In the genomic region with DNA sequence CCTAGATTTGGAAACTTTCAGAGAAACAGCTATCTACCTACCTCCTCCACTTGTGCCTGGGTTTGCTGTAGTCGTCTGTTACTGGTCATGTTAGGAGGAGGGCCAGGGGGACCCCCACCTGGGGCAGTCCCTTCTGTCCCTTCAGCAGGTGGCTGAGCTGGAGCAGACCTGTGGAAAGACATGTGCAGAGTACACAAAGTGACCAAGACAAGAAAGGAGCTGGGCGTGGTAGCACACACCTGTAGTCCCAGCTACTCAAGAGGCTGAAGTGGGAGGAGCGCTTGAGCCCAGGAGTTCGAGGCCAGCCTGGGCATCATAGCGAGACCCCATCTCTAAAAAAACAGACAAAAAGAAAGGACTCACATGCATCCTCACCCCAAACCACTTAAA, we compare ENCODE assay signal across 17 cellular contexts. TPM values are rescaled to one million over a fixed set of nuclear protein-coding genes. Genes with fewer than 3 reads are reported as not detected.
DNase-seq lines count a peak whose midpoint lies in the region; ATAC-seq and TF ChIP-seq lines count a peak whose summit lies in the region.
"Had no signal": no experiment of that assay in that cellular context is flagged by ENCODE, and none has a peak within 500 bp of the region (broad histone marks: within the 10 kb centered on the region; RNA-seq: fewer than 3 reads in every experiment).

No MANE protein-coding gene starts in this region.

- TF ChIP-seq CTCF in A673 (conservative IDR thresholded peaks at IDR 0.05; ENCODE audit: low read depth, low read length): no peak

- peak overlapping the region; percentile 83 for H3K27ac Mint-ChIP-seq in activated naive CD4-positive, alpha-beta T cell treated with anti-CD3 and anti-CD28 coated beads for 36 hours
- peak overlapping the region; percentile 89 to 96 for H3K27ac Mint-ChIP-seq in T-cell
- H3K27ac Mint-ChIP-seq in stimulated activated naive CD8-positive, alpha-beta T cell treated with anti-CD3 and anti-CD28 coated beads, Interleukin-15, amount 100 ng/mL, for 72 hours: peak overlapping the region in 1 of 2 donors; percentile 94
- H3K27ac Mint-ChIP-seq: mesothelial cell of epicardium, neural progenitor cell had no signal

- H3K4me1 ChIP-seq in effector memory CD4-positive, alpha-beta T cell (ENCODE audit: control insufficient read depth, insufficient read depth, low read length, poor library complexity, severe bottlenecking): peaks cover 57% of the 10 kb centered on the region
- peaks cover 11% of the 10 kb centered on the region for H3K4me1 ChIP-seq in A673 (ENCODE audit: insufficient read depth, low read length, poor library complexity, severe bottlenecking)
- H3K4me1 ChIP-seq: Caco-2 had no signal

- H3K4me3 ChIP-seq in effector memory CD4-positive, alpha-beta T cell (ENCODE audit: insufficient read depth, low read depth, low read length, poor library complexity, severe bottlenecking): no peak overlapping the region
- H3K4me3 ChIP-seq in A673 (ENCODE audit: low read depth, low read length, poor library complexity, severe bottlenecking): no peak overlapping the region
- H3K4me3 ChIP-seq: neural progenitor cell, psoas muscle had no signal

- no TSS peak for BruUV-seq in A673 (replicated peaks; lab: Mats Ljungman, UMichigan)

- POLR2A ChIA-PET in T-cell (lab: Charles Lee) (interaction anchor here in 1 of 2 donors (1.4 to 2.0 kb wide), 2 partner anchors 21 to 42 kb away, joined by 3 to 4 read pairs; partner anchors contain the start of gene CD27), A673 (lab: Charles Lee; ENCODE audit: low non-redundant PET) (no interaction called here)

- intact Hi-C loops in activated naive CD4-positive, alpha-beta T cell treated with anti-CD3 and anti-CD28 coated beads for 36 hours (cut with micrococcal nuclease): no loop called here
- intact Hi-C loops in A673 (cut with micrococcal nuclease; ENCODE audit: unreplicated experiment): no loop called here

- H3K27me3 Mint-ChIP-seq in activated naive CD4-positive, alpha-beta T cell treated with anti-CD3 and anti-CD28 coated beads for 36 hours (ENCODE audit: low read depth): no peaks in the 10 kb centered on the region
- no peaks in the 10 kb centered on the region for H3K27me3 Mint-ChIP-seq in T-cell
- H3K27me3 Mint-ChIP-seq in stimulated activated naive CD8-positive, alpha-beta T cell treated with anti-CD3 and anti-CD28 coated beads, Interleukin-15, amount 100 ng/mL, for 72 hours: no peaks in the 10 kb centered on the region

- H3K9me3 ChIP-seq in effector memory CD4-positive, alpha-beta T cell (ENCODE audit: control insufficient read depth, low read length): no peaks in the 10 kb centered on the region
- no peaks in the 10 kb centered on the region for H3K9me3 ChIP-seq in A673 (ENCODE audit: low read depth, low read length, poor library complexity, severe bottlenecking)
- H3K9me3 ChIP-seq: Caco-2, psoas muscle had no signal

- peak; percentile 5 for DNase-seq in activated naive CD4-positive, alpha-beta T cell treated with anti-CD3 and anti-CD28 coated beads for 36 hours
- DNase-seq in activated naive CD4-positive, alpha-beta T cell treated with anti-CD3 and anti-CD28 coated beads, Interleukin-2, amount 50 U/mL, for 16 hours: no peak
- DNase-seq in T-cell (no peak), A673 (ENCODE audit: low spot score) (no peak), GM03348 (ENCODE audit: low spot score) (no peak)
- no peak for DNase-seq in effector memory CD4-positive, alpha-beta T cell
- DNase-seq in stimulated activated naive CD8-positive, alpha-beta T cell treated with anti-CD3 and anti-CD28 coated beads, Interleukin-15, amount 100 ng/mL, for 72 hours: no peak
- DNase-seq: activated CD4-positive, CD25-positive, alpha-beta regulatory T cell treated with anti-CD3 and anti-CD28 coated beads, Interleukin-2, amount 50 U/mL, for 72 hours; cerebellar nuclear complex; left cardiac atrium; psoas muscle; SIG-M5 had no signal

- H3K27ac ChIP-seq in effector memory CD4-positive, alpha-beta T cell (ENCODE audit: insufficient read depth, low read length, poor library complexity, severe bottlenecking): peak overlapping the region; percentile 50
- H3K27ac ChIP-seq in A673 (ENCODE audit: low read depth, low read length, poor library complexity, severe bottlenecking): no peak overlapping the region
- H3K27ac ChIP-seq: neural progenitor cell had no signal

- no peaks in the 10 kb centered on the region for H3K9me3 Mint-ChIP-seq in activated naive CD4-positive, alpha-beta T cell treated with anti-CD3 and anti-CD28 coated beads for 36 hours
- no peaks in the 10 kb centered on the region for H3K9me3 Mint-ChIP-seq in T-cell
- H3K9me3 Mint-ChIP-seq in stimulated activated naive CD8-positive, alpha-beta T cell treated with anti-CD3 and anti-CD28 coated beads, Interleukin-15, amount 100 ng/mL, for 72 hours: peaks cover 0 to 4% of the 10 kb centered on the region in 2 donors
- H3K9me3 Mint-ChIP-seq: mesothelial cell of epicardium, neural progenitor cell had no signal

- peaks cover 84% of the 10 kb centered on the region for H3K4me1 Mint-ChIP-seq in activated naive CD4-positive, alpha-beta T cell treated with anti-CD3 and anti-CD28 coated beads for 36 hours (ENCODE audit: low read depth)
- H3K4me1 Mint-ChIP-seq in T-cell: peaks cover 87 to 90% (median 88%) of the 10 kb centered on the region in 3 donors
- H3K4me1 Mint-ChIP-seq in stimulated activated naive CD8-positive, alpha-beta T cell treated with anti-CD3 and anti-CD28 coated beads, Interleukin-15, amount 100 ng/mL, for 72 hours: peaks cover 88% of the 10 kb centered on the region

- CTCF ChIA-PET in activated naive CD4-positive, alpha-beta T cell treated with anti-CD3 and anti-CD28 coated beads for 36 hours (lab: Charles Lee): interaction anchor here (0.6 to 7.9 kb wide), 21 partner anchors 9 to 190 kb away, joined by 3 to 223 read pairs (median 5); partner anchors contain the start of genes CD27, TAPBPL and TNFRSF1A
- CTCF ChIA-PET in T-cell (lab: Charles Lee) (interaction anchor here (0.7 to 2.2 kb wide), 23 partner anchors 14 to 143 kb away, joined by 3 to 45 read pairs (median 8); partner anchors contain the start of genes CD27 (in 2 of the 2) and TAPBPL (in 1 of the 2)), A673 (lab: Charles Lee) (interaction anchor here (1.2 to 1.8 kb wide), 3 partner anchors 15 to 42 kb away, joined by 3 to 15 read pairs (median 6); partner anchors contain the start of genes MRPL51 and TAPBPL)

- ATAC-seq in T-cell (replicated peaks in 1 of 4): no peak
- ATAC-seq in stimulated activated naive CD8-positive, alpha-beta T cell treated with anti-CD3 and anti-CD28 coated beads, Interleukin-15, amount 100 ng/mL, for 72 hours: no peak
- no peak for ATAC-seq in HG02870 (IDR thresholded peaks at IDR 0.05; ENCODE audit: unreplicated experiment)

- no peaks in the 10 kb centered on the region for H3K27me3 ChIP-seq in effector memory CD4-positive, alpha-beta T cell (replicated peaks; ENCODE audit: control insufficient read depth, insufficient read depth, low read length, poor library complexity, severe bottlenecking)
- no peaks in the 10 kb centered on the region for H3K27me3 ChIP-seq in A673 (replicated peaks; ENCODE audit: insufficient read depth, low read depth, low read length, poor library complexity)
- H3K27me3 ChIP-seq: neural progenitor cell had no signal

- peaks cover 77% of the 10 kb centered on the region for H3K36me3 Mint-ChIP-seq in activated naive CD4-positive, alpha-beta T cell treated with anti-CD3 and anti-CD28 coated beads for 36 hours (ENCODE audit: low read depth)
- peaks cover 55% of the 10 kb centered on the region for H3K36me3 Mint-ChIP-seq in T-cell

- H3K4me3 Mint-ChIP-seq in activated naive CD4-positive, alpha-beta T cell treated with anti-CD3 and anti-CD28 coated beads for 36 hours: no peak overlapping the region
- peak overlapping the region in 1 of 3 donors; percentile 52 for H3K4me3 Mint-ChIP-seq in T-cell
- H3K4me3 Mint-ChIP-seq in stimulated activated naive CD8-positive, alpha-beta T cell treated with anti-CD3 and anti-CD28 coated beads, Interleukin-15, amount 100 ng/mL, for 72 hours: peak overlapping the region; percentile 51 to 60
- H3K4me3 Mint-ChIP-seq: mesothelial cell of epicardium, neural progenitor cell had no signal

- H3K36me3 ChIP-seq in effector memory CD4-positive, alpha-beta T cell (ENCODE audit: control insufficient read depth, insufficient read depth, low read length): peaks cover 20% of the 10 kb centered on the region
- H3K36me3 ChIP-seq in A673 (ENCODE audit: insufficient read depth, low read length, poor library complexity, severe bottlenecking): peaks cover 38% of the 10 kb centered on the region
- H3K36me3 ChIP-seq: neural progenitor cell had no signal

RNA-seq across cellular contexts. Expression of gene VAMP1, which starts 4.3 kb away (rescaled TPM):
- total RNA-seq in activated naive CD4-positive, alpha-beta T cell treated with anti-CD3 and anti-CD28 coated beads for 36 hours: 10 to 100 TPM; 31.9 to 33.5 TPM
- 10 to 100 TPM; 64.6 to 92.2 (median 75.8) TPM for total RNA-seq in T-cell
- total RNA-seq in A673 (2021): 10.0 and 10.9 TPM in 2 replicates

RNA-seq across cellular contexts. Expression of gene TAPBPL, which starts 14.3 kb away (rescaled TPM):
- total RNA-seq in activated naive CD4-positive, alpha-beta T cell treated with anti-CD3 and anti-CD28 coated beads for 36 hours: 10 to 100 TPM; 27.9 to 28.0 TPM
- total RNA-seq in T-cell: 10 to 100 TPM; 22.6 to 77.0 (median 60.3) TPM
- total RNA-seq in A673 (2021): 6.9 and 7.4 TPM in 2 replicates

RNA-seq across cellular contexts. Expression of gene CD27, which starts 21.4 kb away (rescaled TPM):
- total RNA-seq in activated naive CD4-positive, alpha-beta T cell treated with anti-CD3 and anti-CD28 coated beads for 36 hours: 10 to 100 TPM; 48.1 to 56.7 TPM
- total RNA-seq in T-cell (100 to 1,000 TPM in 4 of 5 donors, 10 to 100 TPM in 1; 94.0 to 140 (median 138) TPM), A673 (2021) (not detected in 2 replicates)
- total RNA-seq: Caco-2, mesothelial cell of epicardium, PC-3 had no signal

RNA-seq across cellular contexts. Expression of gene MRPL51, which starts 26.9 kb away (rescaled TPM):
- total RNA-seq in activated naive CD4-positive, alpha-beta T cell treated with anti-CD3 and anti-CD28 coated beads for 36 hours: 100 to 1,000 TPM; 273 to 278 TPM
- total RNA-seq in T-cell: 10 to 100 TPM; 34.3 to 86.6 (median 80.3) TPM
- total RNA-seq in A673 (2021): 378 and 401 TPM in 2 replicates

RNA-seq across cellular contexts. Expression of gene NCAPD2, which starts 27.7 kb away (rescaled TPM):
- total RNA-seq in activated naive CD4-positive, alpha-beta T cell treated with anti-CD3 and anti-CD28 coated beads for 36 hours: 100 to 1,000 TPM; 252 to 261 TPM
- total RNA-seq in T-cell: 10 to 100 TPM; 32.8 to 43.8 (median 40.7) TPM
- 125 and 128 TPM in 2 replicates for total RNA-seq in A673 (2021)

Comparison
In these comparisons a context has a peak if more than half of its experiments do, and no peak if none do; other contexts are left out.
1. RNA of gene CD27, which starts 21.4 kb away (total RNA-seq): 94.0 to 140 TPM in T-cell and 48.1 to 56.7 TPM in activated naive CD4-positive, alpha-beta T cell treated with anti-CD3 and anti-CD28 coated beads for 36 hours; not detected in A673; every median in the first group is over 10 times any median in the second.